18 cellular contexts compared by ENCODE assay signal in the genomic region with DNA sequence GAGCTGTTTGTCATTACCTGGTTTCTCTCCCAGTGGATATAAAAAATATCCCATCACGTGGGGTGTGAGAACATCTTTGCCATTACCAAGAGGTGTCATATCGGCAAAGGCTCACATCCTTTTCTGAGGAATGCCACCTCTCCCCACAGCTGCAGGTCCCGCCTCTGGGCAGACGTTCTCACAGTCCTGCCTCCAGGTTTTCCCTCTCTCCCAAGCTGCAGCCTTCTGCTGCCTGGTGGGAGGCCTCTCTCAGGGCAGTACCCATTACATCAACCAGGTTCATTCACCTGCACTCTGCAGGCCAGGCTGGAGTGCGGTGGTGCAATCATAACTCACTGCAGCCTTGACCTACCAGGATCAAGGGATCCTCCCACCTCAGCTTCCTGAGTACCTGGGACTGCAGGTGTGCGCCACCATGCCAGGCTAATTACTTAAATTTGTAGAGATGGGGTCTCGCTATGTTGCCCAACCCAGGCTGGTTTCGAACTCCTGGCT. TPM values are rescaled to one million over a fixed set of nuclear protein-coding genes. Genes with fewer than 3 reads are reported as not detected.
A peak's percentile ranks its signal among the peaks of the same experiment; 100 is the strongest.
DNase-seq lines count a peak whose midpoint lies in the region; FAIRE-seq and TF ChIP-seq lines count a peak whose summit lies in the region.
"Had no signal": no experiment of that assay in that cellular context is flagged by ENCODE, and none has a peak within 500 bp of the region (broad histone marks: within the 10 kb centered on the region; RNA-seq: fewer than 3 reads in every experiment).

No MANE protein-coding gene starts in this region.

- H3K9me3 Mint-ChIP-seq in astrocyte (ENCODE audit: unreplicated experiment), result peaks cover 5% of the 10 kb centered on the region

- H4K8ac ChIP-seq in mesenchymal stem cell (ENCODE audit: low read length), result no peak overlapping the region

- WGBS in mesenchymal stem cell, result 82% methylated on average over 8 of the region's 8 CpGs

- H3K27ac ChIP-seq in astrocyte (ENCODE audit: low read depth, low read length), result peak overlapping the region; percentile 62
- H3K27ac ChIP-seq in mesenchymal stem cell (ENCODE audit: low read length, poor library complexity, severe bottlenecking), result no peak overlapping the region
- no peak overlapping the region for H3K27ac ChIP-seq in uterus
- H3K27ac ChIP-seq: 22Rv1, coronary artery, lower lobe of right lung, transverse colon had no signal

- no peak overlapping the region for H2BK5ac ChIP-seq in mesenchymal stem cell (ENCODE audit: low read depth, low read length, poor library complexity, severe bottlenecking)

- H2BK15ac ChIP-seq in mesenchymal stem cell (ENCODE audit: low read depth, poor library complexity, severe bottlenecking), result no peak overlapping the region

- H3K4me1 Mint-ChIP-seq in astrocyte (ENCODE audit: low read depth, unreplicated experiment), result peaks cover 26% of the 10 kb centered on the region

- no peak overlapping the region for H3K4me3 Mint-ChIP-seq in astrocyte (ENCODE audit: unreplicated experiment)
- H3K4me3 Mint-ChIP-seq: activated CD4-positive, alpha-beta memory T cell treated with anti-CD3 and anti-CD28 coated beads, Interleukin-2, amount 10 ng/mL, durations not matched to agents 7 days and 5 days; CD4-positive, CD25-positive, alpha-beta regulatory T cell; neural crest cell had no signal

- peak overlapping the region in 1 of 2 experiments; percentile 37 for H3K23ac ChIP-seq in mesenchymal stem cell (ENCODE audit: low read length in 2 of 2)

- H3K4me3 ChIP-seq in astrocyte (ENCODE audit: insufficient read depth, low read depth, low read length) (no peak overlapping the region), mesenchymal stem cell (ENCODE audit: insufficient read depth in 1 of 2, low read depth in 1 of 2, low read length in 2 of 2) (no peak overlapping the region), uterus (no peak overlapping the region)
- H3K4me3 ChIP-seq: coronary artery, lower lobe of right lung, SJSA1, transverse colon had no signal

- peaks cover 4% of the 10 kb centered on the region for H3K9me3 ChIP-seq in astrocyte (ENCODE audit: insufficient read depth, low read depth, low read length)
- H3K9me3 ChIP-seq in mesenchymal stem cell (ENCODE audit: control insufficient read depth, low read length), result peaks cover 6% of the 10 kb centered on the region
- no peaks in the 10 kb centered on the region for H3K9me3 ChIP-seq in uterus
- H3K9me3 ChIP-seq: lower lobe of right lung, transverse colon had no signal

- H3K4ac ChIP-seq in mesenchymal stem cell (ENCODE audit: low read depth in 1 of 2, low read length in 2 of 2), result peak overlapping the region in 1 of 2 experiments; percentile 62

- H3K18ac ChIP-seq in mesenchymal stem cell (ENCODE audit: low read depth in 1 of 2, low read length in 2 of 2), result peak overlapping the region in 1 of 2 experiments; percentile 76

- peak overlapping the region; percentile 90 for H2AK5ac ChIP-seq in mesenchymal stem cell (ENCODE audit: low read length, severe bottlenecking)

- H3K9ac ChIP-seq in astrocyte (ENCODE audit: low read length) (no peak overlapping the region), mesenchymal stem cell (ENCODE audit: low read length) (no peak overlapping the region)

- FAIRE-seq in astrocyte (lab: Jason Lieb, UNC), result no peak

- H2BK120ac ChIP-seq in mesenchymal stem cell (ENCODE audit: low read depth, low read length), result no peak overlapping the region

- no peaks in the 10 kb centered on the region for H3K27me3 Mint-ChIP-seq in astrocyte (ENCODE audit: low read depth, unreplicated experiment)
- H3K27me3 Mint-ChIP-seq: CD4-positive, CD25-positive, alpha-beta regulatory T cell had no signal

- intact Hi-C loops in uterus (cut with DNase I; ENCODE audit: low total_unique reads), result no loop called here

- peak overlapping the region; percentile 19 for H4K91ac ChIP-seq in mesenchymal stem cell (ENCODE audit: low read length)

- H3K27me3 ChIP-seq in astrocyte (ENCODE audit: insufficient read depth, low read length), result no peaks in the 10 kb centered on the region
- H3K27me3 ChIP-seq in mesenchymal stem cell (ENCODE audit: control insufficient read depth in 1 of 2, insufficient read depth in 1 of 2, low read length in 2 of 2), result no peaks in the 10 kb centered on the region
- H3K27me3 ChIP-seq in uterus, result no peaks in the 10 kb centered on the region
- H3K27me3 ChIP-seq: SJSA1, transverse colon had no signal

- no peak for TF ChIP-seq CTCF in astrocyte (IDR thresholded peaks at IDR 0.05; ENCODE audit: insufficient read depth, low read depth, low read length)
- TF ChIP-seq CTCF in uterus (IDR thresholded peaks at IDR 0.05), result no peak

- H3K4me1 ChIP-seq in astrocyte (ENCODE audit: insufficient read depth, low read length), result peaks cover 31% of the 10 kb centered on the region
- peaks cover 36% of the 10 kb centered on the region for H3K4me1 ChIP-seq in mesenchymal stem cell (ENCODE audit: control insufficient read depth, insufficient read depth, low read depth, low read length)
- peaks cover 0 to 4% of the 10 kb centered on the region in 2 donors for H3K4me1 ChIP-seq in uterus

- no peaks in the 10 kb centered on the region for H4K20me1 ChIP-seq in astrocyte (ENCODE audit: insufficient read depth, low read length)

- peak overlapping the region; percentile 13 for H3K4me2 ChIP-seq in astrocyte (ENCODE audit: low read length)
- H3K4me2 ChIP-seq in mesenchymal stem cell (ENCODE audit: low read length, poor library complexity, severe bottlenecking), result no peak overlapping the region

- no peaks in the 10 kb centered on the region for H3K79me1 ChIP-seq in mesenchymal stem cell (replicated peaks; ENCODE audit: low read length, poor library complexity, severe bottlenecking)

- H3K27ac Mint-ChIP-seq in astrocyte (ENCODE audit: unreplicated experiment), result no peak overlapping the region
- H3K27ac Mint-ChIP-seq: activated CD4-positive, alpha-beta memory T cell treated with anti-CD3 and anti-CD28 coated beads, Interleukin-2, amount 10 ng/mL, durations not matched to agents 7 days and 5 days had no signal

- H3K36me3 ChIP-seq in astrocyte (ENCODE audit: insufficient read depth, low read length) (no peaks in the 10 kb centered on the region), mesenchymal stem cell (ENCODE audit: control insufficient read depth in 1 of 2, insufficient read depth in 2 of 2, low read depth in 1 of 2, low read length in 2 of 2) (no peaks in the 10 kb centered on the region), uterus (no peaks in the 10 kb centered on the region)
- H3K36me3 ChIP-seq: lower lobe of right lung, SJSA1, transverse colon had no signal

- H2AFZ ChIP-seq in astrocyte (ENCODE audit: low read depth, low read length), result no peak overlapping the region
- H2AFZ ChIP-seq in mesenchymal stem cell (ENCODE audit: low read depth, low read length), result no peak overlapping the region

- no peak for TF ChIP-seq POLR2A in uterus (IDR thresholded peaks at IDR 0.05)

- H3K36me3 Mint-ChIP-seq in astrocyte (ENCODE audit: low read depth, unreplicated experiment), result peaks cover 6% of the 10 kb centered on the region

- H3K79me2 ChIP-seq in astrocyte (ENCODE audit: insufficient read depth, low read length), result no peaks in the 10 kb centered on the region

- peak overlapping the region in 1 of 2 experiments; percentile 77 for H3K14ac ChIP-seq in mesenchymal stem cell (ENCODE audit: low read length in 2 of 2)

- DNase-seq in DMS 273 (lab: John Stamatoyannopoulos, UW; ENCODE audit: unreplicated experiment) (peak; percentile 26), DMS 273 treated with DMSO at 0.1 percent for 48 hours (lab: John Stamatoyannopoulos, UW) (no peak), HT1080 (ENCODE audit: low read depth) (peak; percentile 38), astrocyte (ENCODE audit: low read depth) (peak; percentile 22), mesenchymal stem cell (no peak), uterus (no peak), NCI-H345 treated with DMSO at 0.1 percent for 48 hours (lab: John Stamatoyannopoulos, UW; ENCODE audit: unreplicated experiment) (no peak)
- no peak for DNase-seq in stimulated activated CD4-positive, alpha-beta T cell treated with anti-CD3 and anti-CD28 coated beads, Interleukin-12 subunit alpha, Interleukin-12 subunit beta, amount 100 ng/mL, for 4 hours
- DNase-seq: GF-D8, lower lobe of right lung, NCI-H1694 treated with DMSO at 0.1 percent for 48 hours, transverse colon had no signal

- H2BK12ac ChIP-seq in mesenchymal stem cell (ENCODE audit: low read length in 2 of 2), result peak overlapping the region; percentile 61 to 85

RNA-seq across cellular contexts. Expression of gene TMEM119, which starts 15.0 kb away (rescaled TPM):
- 0.03 and 0.23 TPM in 2 replicates for total RNA-seq in HT1080 (2014; rRNA removed; shearing (Covaris generic))
- polyA plus RNA-seq in HT1080 (2015; cell fraction: cytosol; rRNA removed), result 0.06 TPM in 1 of 2 replicates, not detected in the other
- 0.05 TPM in 1 of 2 replicates, not detected in the other for polyA plus RNA-seq in HT1080 (2015; cell fraction: nucleus; rRNA removed)
- total RNA-seq in astrocyte (0.91 and 1.8 TPM in 2 replicates), uterus (100 to 1,000 TPM in 1 of 4 donors, 10 to 100 TPM in 2, 1 to 10 TPM in 1; 9.1 to 102 (median 12.4) TPM)
- polyA plus RNA-seq in mesenchymal stem cell (2013, experiment 1 of 2), result 108 TPM
- polyA plus RNA-seq in mesenchymal stem cell (2013, experiment 2 of 2), result 109 TPM

RNA-seq across cellular contexts. Expression of gene SELPLG, which starts 20.9 kb away (rescaled TPM):
- total RNA-seq in HT1080 (2014; rRNA removed; shearing (Covaris generic)), result 1.1 TPM in 1 of 2 replicates, not detected in the other
- 0.17 and 0.20 TPM in 2 replicates for polyA plus RNA-seq in HT1080 (2015; cell fraction: cytosol; rRNA removed)
- 0.23 TPM in 1 of 2 replicates, not detected in the other for polyA plus RNA-seq in HT1080 (2015; cell fraction: nucleus; rRNA removed)
- total RNA-seq in astrocyte (4.9 and 5.8 TPM in 2 replicates), uterus (1 to 10 TPM; 1.5 to 6.5 (median 2.9) TPM)
- 2.0 TPM for polyA plus RNA-seq in mesenchymal stem cell (2013, experiment 1 of 2)
- polyA plus RNA-seq in mesenchymal stem cell (2013, experiment 2 of 2), result 2.2 TPM

RNA-seq across cellular contexts. Expression of gene ISCU, which starts 50.4 kb away (rescaled TPM):
- total RNA-seq in HT1080 (2014; rRNA removed; shearing (Covaris generic)), result 183 and 190 TPM in 2 replicates
- polyA plus RNA-seq in HT1080 (2015; cell fraction: cytosol; rRNA removed), result 64.9 and 78.7 TPM in 2 replicates
- 99.3 and 104 TPM in 2 replicates for polyA plus RNA-seq in HT1080 (2015; cell fraction: nucleus; rRNA removed)
- 121 and 124 TPM in 2 replicates for total RNA-seq in astrocyte
- polyA plus RNA-seq in mesenchymal stem cell (2013, experiment 1 of 2), result 128 TPM
- polyA plus RNA-seq in mesenchymal stem cell (2013, experiment 2 of 2), result 129 TPM
- 100 to 1,000 TPM in 3 of 4 donors, 10 to 100 TPM in 1; 81.3 to 226 (median 161) TPM for total RNA-seq in uterus

RNA-seq across cellular contexts. Expression of gene SART3, which starts 51.9 kb away (rescaled TPM):
- 171 and 229 TPM in 2 replicates for total RNA-seq in HT1080 (2014; rRNA removed; shearing (Covaris generic))
- polyA plus RNA-seq in HT1080 (2015; cell fraction: cytosol; rRNA removed), result 33.7 and 47.1 TPM in 2 replicates
- 99.9 and 101 TPM in 2 replicates for polyA plus RNA-seq in HT1080 (2015; cell fraction: nucleus; rRNA removed)
- total RNA-seq in astrocyte, result 39.9 and 48.4 TPM in 2 replicates
- 15.8 TPM for polyA plus RNA-seq in mesenchymal stem cell (2013, experiment 1 of 2)
- 15.4 TPM for polyA plus RNA-seq in mesenchymal stem cell (2013, experiment 2 of 2)
- 10 to 100 TPM; 16.2 to 86.1 (median 55.7) TPM for total RNA-seq in uterus

Comparison
In these comparisons a context has a peak if more than half of its experiments do, and no peak if none do; other contexts are left out.
1. DNase-seq: peak in DMS 273 (single experiment), HT1080 (single experiment) and astrocyte (single experiment); none in DMS 273 treated with DMSO at 0.1 percent for 48 hours (single experiment), mesenchymal stem cell (single experiment), uterus (0 of 2), NCI-H345 treated with DMSO at 0.1 percent for 48 hours (single experiment) and stimulated activated CD4-positive, alpha-beta T cell treated with anti-CD3 and anti-CD28 coated beads, Interleukin-12 subunit alpha, Interleukin-12 subunit beta, amount 100 ng/mL, for 4 hours (single experiment).